15 cellular contexts compared by ENCODE assay signal in genomic region chr13:23450340-23451046, GRCh38. TPM values are rescaled to one million over a fixed set of nuclear protein-coding genes. Genes with fewer than 3 reads are reported as not detected.
A peak's percentile ranks its signal among the peaks of the same experiment; 100 is the strongest.
DNase-seq lines count a peak whose midpoint lies in the region; ATAC-seq and TF ChIP-seq lines count a peak whose summit lies in the region.
"Had no signal": no experiment of that assay in that cellular context is flagged by ENCODE, and none has a peak within 500 bp of the region (broad histone marks: within the 10 kb centered on the region; RNA-seq: fewer than 3 reads in every experiment).

No MANE protein-coding gene starts in this region.

- TF ChIP-seq CTCF in WERI-Rb-1 (IDR thresholded peaks at IDR 0.05; ENCODE audit: low read depth, low read length) = no peak
- no peak for TF ChIP-seq CTCF in gastroesophageal sphincter (IDR thresholded peaks at IDR 0.05)

- H3K4me1 ChIP-seq in skeletal muscle tissue (ENCODE audit: control insufficient read depth in 3 of 3, insufficient read depth in 3 of 3, low read length in 3 of 3) = peaks cover 13 to 16% (median 14%) of the 10 kb centered on the region in 3 donors
- H3K4me1 ChIP-seq in gastroesophageal sphincter = peaks cover 0 to under 1% (median 0%) of the 10 kb centered on the region in 3 donors
- H3K4me1 ChIP-seq: heart left ventricle, Peyer's patch had no signal

- peak overlapping the region; percentile 50 for H3K27ac ChIP-seq in WERI-Rb-1
- peak overlapping the region; percentile 81 for H3K27ac ChIP-seq in skeletal muscle tissue (ENCODE audit: low read depth, low read length)
- H3K27ac ChIP-seq in gastroesophageal sphincter = no peak overlapping the region
- H3K27ac ChIP-seq: heart left ventricle, Peyer's patch had no signal

- no peak for TF ChIP-seq POLR2A in gastroesophageal sphincter (IDR thresholded peaks at IDR 0.05)

- H3K9ac ChIP-seq in skeletal muscle tissue (ENCODE audit: low read depth in 1 of 3, low read length in 3 of 3) = no peak overlapping the region

- WGBS in gastroesophageal sphincter (ENCODE audit: low coverage in 1 of 2), 2 donors = 53 to 57% methylated on average over 8 of the region's 8 CpGs

- H3K27me3 ChIP-seq in WERI-Rb-1 (ENCODE audit: insufficient read depth, low read depth, severe bottlenecking) (no peaks in the 10 kb centered on the region), skeletal muscle tissue (ENCODE audit: control insufficient read depth in 3 of 3, insufficient read depth in 3 of 3, low read length in 3 of 3) (no peaks in the 10 kb centered on the region), gastroesophageal sphincter (no peaks in the 10 kb centered on the region)
- H3K27me3 ChIP-seq: heart left ventricle, MG63, Peyer's patch had no signal

- H3K36me3 ChIP-seq in WERI-Rb-1 = no peaks in the 10 kb centered on the region
- H3K36me3 ChIP-seq in skeletal muscle tissue (ENCODE audit: control insufficient read depth in 3 of 3, insufficient read depth in 3 of 3, low read length in 3 of 3) = no peaks in the 10 kb centered on the region
- H3K36me3 ChIP-seq in gastroesophageal sphincter = no peaks in the 10 kb centered on the region
- H3K36me3 ChIP-seq: heart left ventricle, MG63, Peyer's patch had no signal

- peak; percentile 18 for DNase-seq in NCI-H2107 treated with DMSO at 0.1 percent for 48 hours (lab: John Stamatoyannopoulos, UW; ENCODE audit: unreplicated experiment)
- DNase-seq in NCI-H2107 (lab: John Stamatoyannopoulos, UW) = no peak
- DNase-seq in NCI-H345 (lab: John Stamatoyannopoulos, UW) = peak; percentile 46
- DNase-seq in WERI-Rb-1 = peak; percentile 80
- DNase-seq: central memory CD4-positive, alpha-beta T cell; COR-L47; heart left ventricle; MG63; nucleus accumbens; Peyer's patch had no signal

- no peak overlapping the region for H3K4me3 ChIP-seq in WERI-Rb-1 (ENCODE audit: low read depth, low read length)
- no peak overlapping the region for H3K4me3 ChIP-seq in skeletal muscle tissue (ENCODE audit: low read length in 3 of 3)
- no peak overlapping the region for H3K4me3 ChIP-seq in gastroesophageal sphincter
- H3K4me3 ChIP-seq: heart left ventricle, MG63, Peyer's patch had no signal

- ATAC-seq in GM21717 (IDR thresholded peaks at IDR 0.05; ENCODE audit: unreplicated experiment) (no peak), GM21390 (IDR thresholded peaks at IDR 0.05; ENCODE audit: unreplicated experiment) (no peak), gastroesophageal sphincter (no peak)
- ATAC-seq: activated naive CD4-positive, alpha-beta T cell treated with anti-CD3 and anti-CD28 coated beads, Interleukin-2, amount 50 U/mL, for 72 hours; heart left ventricle had no signal

- TF ChIP-seq EP300 in gastroesophageal sphincter (IDR thresholded peaks at IDR 0.05) = no peak

- H3K9me3 ChIP-seq in WERI-Rb-1 (ENCODE audit: severe bottlenecking) = no peaks in the 10 kb centered on the region
- no peaks in the 10 kb centered on the region for H3K9me3 ChIP-seq in skeletal muscle tissue (ENCODE audit: control insufficient read depth in 3 of 3, low read length in 3 of 3)
- no peaks in the 10 kb centered on the region for H3K9me3 ChIP-seq in gastroesophageal sphincter
- H3K9me3 ChIP-seq: heart left ventricle, MG63, Peyer's patch had no signal

RNA-seq across cellular contexts. Expression of gene SACS, which starts 17.0 kb away (rescaled TPM):
- 102 TPM for total RNA-seq in skeletal muscle tissue
- total RNA-seq in gastroesophageal sphincter = 10 to 100 TPM; 60.8 to 77.5 (median 65.4) TPM

Comparison
In these comparisons a context has a peak if more than half of its experiments do, and no peak if none do; other contexts are left out.
1. H3K27ac ChIP-seq: peak in WERI-Rb-1 (single experiment) and skeletal muscle tissue (single experiment); none in gastroesophageal sphincter (0 of 4).